ENCODE assay signal across 28 cellular contexts in the genomic region with DNA sequence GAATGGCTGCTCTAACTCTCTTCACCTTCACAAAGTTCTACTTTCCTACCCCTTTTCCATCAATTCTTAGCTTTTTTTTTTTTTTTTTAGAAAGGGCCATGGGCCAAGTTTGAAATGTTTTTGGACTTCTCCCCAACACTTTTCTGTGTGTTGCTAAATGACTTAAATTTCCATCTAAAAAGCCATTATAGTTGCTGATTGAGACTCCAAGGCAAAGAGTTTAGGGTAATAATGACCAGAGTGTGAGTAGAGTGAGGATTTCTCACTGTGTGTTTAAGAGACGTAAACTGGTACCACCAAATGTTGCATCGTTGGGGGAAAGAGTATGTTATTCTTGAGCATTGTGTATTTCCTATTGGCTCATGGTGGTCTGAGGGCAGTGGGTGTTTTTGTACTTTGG. TPM values are rescaled to one million over a fixed set of nuclear protein-coding genes. Genes with fewer than 3 reads are reported as not detected.
"Had no signal": no experiment of that assay in that cellular context is flagged by ENCODE, and none has a peak within 500 bp of the region (broad histone marks: within the 10 kb centered on the region; RNA-seq: fewer than 3 reads in every experiment).

No MANE protein-coding gene starts in this region.

- H3K27ac ChIP-seq: heart right ventricle, hepatocyte, left lung, lower lobe of right lung, ovary, spleen, suprapubic skin, thoracic aorta, uterus had no signal

- H3K79me2 ChIP-seq: hepatocyte had no signal

- H3K4me3 ChIP-seq: heart right ventricle, hepatocyte, left lung, lower lobe of right lung, mucosa of descending colon, ovary, spleen, suprapubic skin, thoracic aorta, tibial artery, uterus had no signal

- H3K9me3 ChIP-seq: heart right ventricle, left lung, lower lobe of right lung, mucosa of descending colon, ovary, spleen, suprapubic skin, thoracic aorta, tibial artery, uterus had no signal

- ATAC-seq: heart right ventricle; left colon; left lung; lower lobe of right lung; mucosa of descending colon; naive thymus-derived CD4-positive, alpha-beta T cell; natural killer cell treated with Interleukin-12 subunit alpha and Interleukin-12 subunit beta and Interleukin-15 and Interleukin-18, amount 100 ng/mL, for 72 hours; right cardiac atrium; sciatic nerve; stimulated activated effector memory CD8-positive, alpha-beta T cell treated with anti-CD3 and anti-CD28 coated beads, Interleukin-12 subunit alpha, Interleukin-12 subunit beta, amount 100 ng/mL, for 72 hours had no signal

- H3K36me3 Mint-ChIP-seq: mesothelial cell of epicardium; naive thymus-derived CD4-positive, alpha-beta T cell; stimulated activated effector memory CD8-positive, alpha-beta T cell treated with anti-CD3 and anti-CD28 coated beads, Interleukin-12 subunit alpha, Interleukin-12 subunit beta, amount 100 ng/mL, for 72 hours had no signal

- FAIRE-seq: kidney, small intestine had no signal

- H3K27ac Mint-ChIP-seq: mesothelial cell of epicardium; naive thymus-derived CD4-positive, alpha-beta T cell; natural killer cell treated with Interleukin-12 subunit alpha and Interleukin-12 subunit beta and Interleukin-15 and Interleukin-18, amount 100 ng/mL, for 72 hours; progenitor cell of endocrine pancreas; stimulated activated effector memory CD8-positive, alpha-beta T cell treated with anti-CD3 and anti-CD28 coated beads, Interleukin-12 subunit alpha, Interleukin-12 subunit beta, amount 100 ng/mL, for 72 hours; stimulated activated naive CD8-positive, alpha-beta T cell treated with anti-CD3 and anti-CD28 coated beads, Interleukin-15, Interleukin-2, amounts not matched to agents 100 ng/mL and 50 ng/mL, for 24 hours had no signal

- H3K4me3 Mint-ChIP-seq: mesothelial cell of epicardium; naive thymus-derived CD4-positive, alpha-beta T cell; natural killer cell treated with Interleukin-12 subunit alpha and Interleukin-12 subunit beta and Interleukin-15 and Interleukin-18, amount 100 ng/mL, for 72 hours; stimulated activated effector memory CD8-positive, alpha-beta T cell treated with anti-CD3 and anti-CD28 coated beads, Interleukin-12 subunit alpha, Interleukin-12 subunit beta, amount 100 ng/mL, for 72 hours; stimulated activated naive CD8-positive, alpha-beta T cell treated with anti-CD3 and anti-CD28 coated beads, Interleukin-15, Interleukin-2, amounts not matched to agents 100 ng/mL and 50 ng/mL, for 24 hours had no signal

- H3K4me1 ChIP-seq: suprapubic skin, uterus had no signal

- H2AFZ ChIP-seq: hepatocyte had no signal

- H3K4me1 Mint-ChIP-seq: naive thymus-derived CD4-positive, alpha-beta T cell; stimulated activated effector memory CD8-positive, alpha-beta T cell treated with anti-CD3 and anti-CD28 coated beads, Interleukin-12 subunit alpha, Interleukin-12 subunit beta, amount 100 ng/mL, for 72 hours had no signal

- H3K27me3 ChIP-seq: hepatocyte, left lung, ovary, spleen, suprapubic skin, tibial artery, uterus had no signal

- DNase-seq: heart right ventricle; kidney; left colon; left lung; lower lobe of right lung; mammary epithelial cell; mesendoderm; mucosa of descending colon; naive thymus-derived CD4-positive, alpha-beta T cell; ovary; retina; right cardiac atrium; small intestine; spleen; stimulated activated CD4-positive, alpha-beta T cell treated with anti-CD3 and anti-CD28 coated beads, Interleukin-4, amount 100 ng/mL, for 24 hours; stimulated activated naive CD4-positive, alpha-beta T cell; tibial artery; trophoblast cell; uterus had no signal

- H3K36me3 ChIP-seq: left lung, lower lobe of right lung, ovary, suprapubic skin, thoracic aorta, uterus had no signal

- H3K4me2 ChIP-seq: hepatocyte had no signal

- H3K9me3 Mint-ChIP-seq: mesothelial cell of epicardium; natural killer cell treated with Interleukin-12 subunit alpha and Interleukin-12 subunit beta and Interleukin-15 and Interleukin-18, amount 100 ng/mL, for 72 hours; stimulated activated effector memory CD8-positive, alpha-beta T cell treated with anti-CD3 and anti-CD28 coated beads, Interleukin-12 subunit alpha, Interleukin-12 subunit beta, amount 100 ng/mL, for 72 hours; stimulated activated naive CD8-positive, alpha-beta T cell treated with anti-CD3 and anti-CD28 coated beads, Interleukin-15, Interleukin-2, amounts not matched to agents 100 ng/mL and 50 ng/mL, for 24 hours had no signal

RNA-seq across cellular contexts. Expression of a gene that starts 24.4 kb away (rescaled TPM):
- polyA plus RNA-seq: naive thymus-derived CD4-positive, alpha-beta T cell had no signal
